In the genomic region with DNA sequence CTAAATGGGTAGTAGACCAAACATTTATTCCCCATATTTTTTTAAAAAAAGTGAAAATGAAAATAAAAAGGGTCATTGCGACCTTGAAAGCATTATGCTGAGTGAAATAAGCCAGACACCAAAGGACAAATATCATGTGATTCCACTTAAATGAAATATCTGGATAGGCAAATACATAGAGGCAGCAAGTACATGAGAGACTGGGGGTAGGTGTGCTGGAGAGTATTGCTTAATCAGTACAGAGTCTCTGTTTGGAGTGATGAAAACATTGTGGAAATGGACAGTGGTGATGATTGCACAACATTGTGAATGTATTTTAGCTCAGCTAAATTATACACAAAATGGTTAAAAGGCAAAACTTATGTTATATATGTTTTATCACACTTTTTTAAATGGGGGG, we compare ENCODE assay signal across 17 cellular contexts.
DNase-seq lines count a peak whose midpoint lies in the region; ATAC-seq, FAIRE-seq and TF ChIP-seq lines count a peak whose summit lies in the region.
"Had no signal": no experiment of that assay in that cellular context is flagged by ENCODE, and none has a peak within 500 bp of the region (broad histone marks: within the 10 kb centered on the region; RNA-seq: fewer than 3 reads in every experiment).

No MANE protein-coding gene starts in this region.

- TF ChIP-seq POLR2A in NB4 (IDR thresholded peaks at IDR 0.05; ENCODE audit: extremely low read depth, insufficient read length) (no peak), tibial nerve (IDR thresholded peaks at IDR 0.05) (no peak)

- H2BK5ac ChIP-seq in mesendoderm (ENCODE audit: low read length): peak overlapping the region; percentile 91

- peak; percentile 10 for DNase-seq in ELR (ENCODE audit: low read depth)
- DNase-seq in NB4 (ENCODE audit: low read depth): peak; percentile 59
- DNase-seq in bronchial epithelial cell (ENCODE audit: low read depth): peak; percentile 35
- no peak for DNase-seq in mesendoderm
- DNase-seq in activated CD4-positive, alpha-beta T cell treated with anti-CD3 and anti-CD28 coated beads for 1 hour: no peak
- no peak for DNase-seq in dorsolateral prefrontal cortex
- DNase-seq in tibial nerve (ENCODE audit: low spot score in 2 of 2): no peak
- DNase-seq: activated CD4-positive, alpha-beta T cell treated with anti-CD3 and anti-CD28 coated beads for 4 hours; activated T-cell treated with anti-CD3 and anti-CD28 coated beads, Interleukin-2, amount 50 U/mL, for 24 hours; amniotic stem cell; BE2C; DND-41; NCI-H2107; psoas muscle; stimulated activated naive CD8-positive, alpha-beta T cell treated with anti-CD3 and anti-CD28 coated beads, Interleukin-15, Interleukin-2, amounts not matched to agents 100 U/mL and 50 U/mL, for 24 hours had no signal

- no peak overlapping the region for H4K5ac ChIP-seq in mesendoderm (ENCODE audit: low read length)

- no peak for FAIRE-seq in bronchial epithelial cell (lab: Jason Lieb, UNC)
- FAIRE-seq: GM12891 had no signal

- peak overlapping the region; percentile 23 for H2BK120ac ChIP-seq in mesendoderm (ENCODE audit: low read depth, low read length)

- H3K9ac ChIP-seq in mesendoderm (ENCODE audit: low read length): no peak overlapping the region

- no peaks in the 10 kb centered on the region for H3K27me3 ChIP-seq in bronchial epithelial cell (ENCODE audit: control insufficient read depth, insufficient read depth, low read length)
- no peaks in the 10 kb centered on the region for H3K27me3 ChIP-seq in mesendoderm (ENCODE audit: insufficient read depth, low read length, poor library complexity)
- no peaks in the 10 kb centered on the region for H3K27me3 ChIP-seq in dorsolateral prefrontal cortex
- no peaks in the 10 kb centered on the region for H3K27me3 ChIP-seq in tibial nerve
- H3K27me3 ChIP-seq: BE2C had no signal

- no peak overlapping the region for H3K27ac ChIP-seq in mesendoderm (ENCODE audit: low read depth, low read length)
- H3K27ac ChIP-seq in dorsolateral prefrontal cortex: no peak overlapping the region
- no peak overlapping the region for H3K27ac ChIP-seq in tibial nerve
- H3K27ac ChIP-seq: psoas muscle had no signal

- H3K9me3 ChIP-seq in tibial nerve: peaks cover 0 to 10% (median 0%) of the 10 kb centered on the region in 4 donors
- H3K9me3 ChIP-seq: BE2C, psoas muscle had no signal

- H3K4me1 ChIP-seq in mesendoderm (ENCODE audit: control insufficient read depth, low read depth, low read length) (peaks cover 1% of the 10 kb centered on the region), tibial nerve (no peaks in the 10 kb centered on the region)
- H3K4me1 ChIP-seq: psoas muscle had no signal

- WGBS in mesendoderm (ENCODE audit: extremely low coverage, insufficient coverage, low lambda C conversion rate): no CpG with 5 or more reads among the region's 1 CpG
- 87% methylated on average over 1 of the region's 1 CpG for whole genome bisulfite sequencing in tibial nerve, 2 donors

- no peak overlapping the region for H3K18ac ChIP-seq in mesendoderm (ENCODE audit: low read length)

- no peak overlapping the region for H2BK15ac ChIP-seq in mesendoderm (replicated peaks; ENCODE audit: low read depth)

- no peak overlapping the region for H3K4me2 ChIP-seq in mesendoderm (ENCODE audit: low read length)

- no peak overlapping the region for H3K23ac ChIP-seq in mesendoderm (ENCODE audit: low read length)

- no peak overlapping the region for H4K8ac ChIP-seq in mesendoderm (ENCODE audit: low read depth, low read length)

- ATAC-seq in GM18867 (IDR thresholded peaks at IDR 0.05; ENCODE audit: unreplicated experiment): no peak
- ATAC-seq: psoas muscle; stimulated activated naive CD8-positive, alpha-beta T cell treated with anti-CD3 and anti-CD28 coated beads, Interleukin-15, Interleukin-2, amounts not matched to agents 100 U/mL and 50 U/mL, for 24 hours had no signal

- H3K79me1 ChIP-seq in mesendoderm (ENCODE audit: low read length): no peaks in the 10 kb centered on the region

- H2AK5ac ChIP-seq in mesendoderm (ENCODE audit: low read length): peak overlapping the region; percentile 64

- no peak overlapping the region for H3K4me3 ChIP-seq in NB4 (ENCODE audit: low read depth, low read length)
- H3K4me3 ChIP-seq in bronchial epithelial cell (ENCODE audit: low read depth, low read length): no peak overlapping the region
- no peak overlapping the region for H3K4me3 ChIP-seq in mesendoderm (ENCODE audit: low read length)
- no peak overlapping the region for H3K4me3 ChIP-seq in dorsolateral prefrontal cortex
- no peak overlapping the region for H3K4me3 ChIP-seq in tibial nerve
- H3K4me3 ChIP-seq: psoas muscle had no signal

- intact Hi-C loops in dorsolateral prefrontal cortex (cut with DNase I): no loop called here

- H3K36me3 ChIP-seq in bronchial epithelial cell (ENCODE audit: control insufficient read depth, insufficient read depth, low read length) (no peaks in the 10 kb centered on the region), mesendoderm (ENCODE audit: control insufficient read depth, insufficient read depth, low read length) (no peaks in the 10 kb centered on the region), tibial nerve (no peaks in the 10 kb centered on the region)
- H3K36me3 ChIP-seq: BE2C had no signal

- TF ChIP-seq CTCF in NB4 (IDR thresholded peaks at IDR 0.05; ENCODE audit: low read depth, low read length) (no peak), bronchial epithelial cell (IDR thresholded peaks at IDR 0.05; ENCODE audit: insufficient read depth, low read length, severe bottlenecking) (no peak), dorsolateral prefrontal cortex (IDR thresholded peaks at IDR 0.05 in 54 of 56, conservative IDR thresholded peaks at IDR 0.05 in 2 of 56; ENCODE audit: low read depth in 1 of 56, partially characterized antibody in 56 of 56) (no peak), tibial nerve (IDR thresholded peaks at IDR 0.05) (no peak)

- TF ChIP-seq EP300 in tibial nerve (IDR thresholded peaks at IDR 0.05): peak in 1 of 2 donors; percentile 33

- H3K4ac ChIP-seq in mesendoderm (ENCODE audit: low read depth, low read length): no peak overlapping the region

- H3K79me2 ChIP-seq in mesendoderm (ENCODE audit: control insufficient read depth, insufficient read depth, low read length): no peaks in the 10 kb centered on the region

- H3K56ac ChIP-seq in mesendoderm (ENCODE audit: low read length): peak overlapping the region; percentile 30

Comparison
In these comparisons a context has a peak if more than half of its experiments do, and no peak if none do; other contexts are left out.
1. DNase-seq: peak in ELR (single experiment), NB4 (single experiment) and bronchial epithelial cell (single experiment); none in mesendoderm (single experiment), activated CD4-positive, alpha-beta T cell treated with anti-CD3 and anti-CD28 coated beads for 1 hour (single experiment), dorsolateral prefrontal cortex (0 of 10) and tibial nerve (0 of 2).